ENCODE assay signal across 24 cellular contexts in the genomic region with DNA sequence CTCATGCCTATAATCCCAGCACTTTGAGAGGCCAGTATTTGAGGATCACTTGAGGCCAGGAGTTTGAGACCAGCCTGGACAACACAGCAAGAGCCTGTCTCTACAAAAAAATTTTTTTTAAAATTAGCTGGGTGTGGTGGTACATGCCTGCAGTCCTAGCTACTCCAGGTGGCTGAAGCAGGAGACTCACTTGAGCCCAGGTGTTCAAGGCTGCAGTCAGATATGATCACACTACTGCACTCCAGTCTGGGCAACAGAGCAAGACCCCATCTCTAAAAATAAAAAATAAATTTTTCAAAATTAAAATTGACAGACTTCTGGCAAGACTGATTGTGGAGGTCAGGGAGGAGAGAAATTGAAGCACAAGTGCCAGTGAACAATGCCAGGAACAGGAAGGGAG.
"Had no signal": no experiment of that assay in that cellular context is flagged by ENCODE, and none has a peak within 500 bp of the region (broad histone marks: within the 10 kb centered on the region; RNA-seq: fewer than 3 reads in every experiment).

No MANE protein-coding gene starts in this region.

- H3K9me3 ChIP-seq: ascending aorta, SJSA1 had no signal

- H3K4me3 ChIP-seq: ascending aorta, SJSA1 had no signal

- H3K9ac ChIP-seq: KMS-11 had no signal

- DNase-seq: activated CD4-positive, alpha-beta T cell treated with anti-CD3 and anti-CD28 coated beads for 48 hours; activated CD4-positive, alpha-beta T cell treated with anti-CD3 and anti-CD28 coated beads, Interleukin-2, amount 50 U/mL, for 4 hours; activated CD4-positive, CD25-positive, alpha-beta regulatory T cell treated with anti-CD3 and anti-CD28 coated beads, Interleukin-2, amount 50 U/mL, for 72 hours; activated CD8-positive, alpha-beta memory T cell treated with anti-CD3 and anti-CD28 coated beads, Interleukin-2, amount 50 U/mL, for 48 hours; activated CD8-positive, alpha-beta T cell treated with anti-CD3 and anti-CD28 coated beads, Interleukin-2, amount 10 ng/mL, durations not matched to agents 7 days and 5 days; activated naive CD4-positive, alpha-beta T cell; activated naive CD8-positive, alpha-beta T cell treated with anti-CD3 and anti-CD28 coated beads, Interleukin-2, amount 50 U/mL, for 24 hours; activated T-cell treated with anti-CD3 and anti-CD28 coated beads, Interleukin-2, amount 50 U/mL, for 1 hour; amniotic stem cell; NCI-H1417; NCI-H1694 treated with DMSO at 0.1 percent for 48 hours; NCI-H2029 treated with DMSO at 0.1 percent for 48 hours; NCI-H345; NCI-H510A; NCI-H526 treated with DMSO at 0.1 percent for 48 hours; NCI-H82; OCI-M1; RPMI8226; SHP77 had no signal

- H3K36me3 ChIP-seq: ascending aorta had no signal

- H3K27me3 ChIP-seq: ascending aorta, SJSA1 had no signal

- H3K4me2 ChIP-seq: KMS-11 had no signal

- H3K27ac ChIP-seq: ascending aorta, KMS-11, SJSA1 had no signal

- ATAC-seq: activated CD8-positive, alpha-beta T cell treated with anti-CD3 and anti-CD28 coated beads, Interleukin-2, amount 10 ng/mL, durations not matched to agents 7 days and 5 days; activated naive CD4-positive, alpha-beta T cell treated with anti-CD3 and anti-CD28 coated beads, Interleukin-2, amount 50 U/mL, for 72 hours; activated naive CD8-positive, alpha-beta T cell treated with anti-CD3 and anti-CD28 coated beads, Interleukin-2, amount 50 U/mL, for 24 hours; Panc1 had no signal
